Comparison of ENCODE assay signal across 2 cellular contexts in genomic region chr9:136286987-136287379, GRCh38.
TF ChIP-seq lines count a peak whose summit lies in the region.

No MANE protein-coding gene starts in this region.

TF ChIP-seq in HepG2, 621 proteins besides CTCF, POLR2A, EP300 and RAD21:
- TF ChIP-seq EZH2 (conservative IDR thresholded peaks at IDR 0.05; ENCODE audit: low read depth, low read length) (0 out of 2 replicates have a peak, but pooled peaks have one; percentile 46), MEF2D (CRISPR knock-in tag; IDR thresholded peaks at IDR 0.05) (no peak)

TF ChIP-seq in K562, 482 proteins besides CTCF, POLR2A, EP300 and RAD21:
- no peak for TF ChIP-seq ETS1 (conservative IDR thresholded peaks at IDR 0.05; ENCODE audit: control insufficient read depth, low read depth, low read length)
- TF ChIP-seq ZNF146 (CRISPR knock-in tag; IDR thresholded peaks at IDR 0.05; ENCODE audit: unreplicated experiment), result peak; percentile 69
